2 cellular contexts compared by ENCODE assay signal in genomic region chr10:103742779-103743178, GRCh38.
TF ChIP-seq lines count a peak whose summit lies in the region.

No MANE protein-coding gene starts in this region.

TF ChIP-seq in IMR-90, 13 proteins besides CTCF, POLR2A, EP300 and RAD21 (continued from another document):
- no peak for TF ChIP-seq FOS (IDR thresholded peaks at IDR 0.05; ENCODE audit: low read depth, low read length)
- no peak for TF ChIP-seq RFX5 (IDR thresholded peaks at IDR 0.05; ENCODE audit: low read depth, low read length)
- TF ChIP-seq SMC3 (IDR thresholded peaks at IDR 0.05; ENCODE audit: low read depth, low read length), result no peak
- TF ChIP-seq ELK1 (IDR thresholded peaks at IDR 0.05; ENCODE audit: borderline replicate concordance, low read depth, low read length), result no peak
- no peak for TF ChIP-seq USF2 (IDR thresholded peaks at IDR 0.05; ENCODE audit: low read depth, low read length)
- no peak for TF ChIP-seq MAZ (IDR thresholded peaks at IDR 0.05; ENCODE audit: borderline replicate concordance, low read depth, low read length)
- no peak for TF ChIP-seq BHLHE40 (IDR thresholded peaks at IDR 0.05; ENCODE audit: low read depth, low read length)
- no peak for TF ChIP-seq RCOR1 (IDR thresholded peaks at IDR 0.05; ENCODE audit: insufficient replicate concordance, low read length)
- TF ChIP-seq MXI1 (IDR thresholded peaks at IDR 0.05; ENCODE audit: borderline replicate concordance, low read depth, low read length), result no peak
- no peak for TF ChIP-seq NFE2L2 (IDR thresholded peaks at IDR 0.05; ENCODE audit: low read depth, low read length)

TF ChIP-seq in K562, 482 proteins besides CTCF, POLR2A, EP300 and RAD21 (continued from another document):
- peak; percentile 33; the same call in 1 of the 2 replicates for TF ChIP-seq VEZF1 (CRISPR knock-in tag; IDR thresholded peaks at IDR 0.05)
